10 cellular contexts compared by ENCODE assay signal in genomic region chr19:49556412-49557398, GRCh38. TPM values are rescaled to one million over a fixed set of nuclear protein-coding genes. Genes with fewer than 3 reads are reported as not detected.
DNase-seq lines count a peak whose midpoint lies in the region; ATAC-seq and TF ChIP-seq lines count a peak whose summit lies in the region.
"Had no signal": no experiment of that assay in that cellular context is flagged by ENCODE, and none has a peak within 500 bp of the region (broad histone marks: within the 10 kb centered on the region; RNA-seq: fewer than 3 reads in every experiment).

No MANE protein-coding gene starts in this region.

- WGBS in iPS DF 6.9 (ENCODE audit: insufficient coverage, insufficient read length): no CpG with 5 or more reads among the region's 66 CpGs
- WGBS in spleen, 5 donors: 91 to 94% (median 92%) methylated on average over 45 to 66 of the region's 66 CpGs

- POLR2A ChIA-PET in activated CD4-positive, alpha-beta T cell treated with anti-CD3 and anti-CD28 coated beads for 36 hours (lab: Charles Lee): interaction anchor here (1.5 kb wide), 1 partner anchor 120 kb away, joined by 3 read pairs; no protein-coding TSS in a partner anchor

- H3K27ac Mint-ChIP-seq in activated CD4-positive, alpha-beta T cell treated with anti-CD3 and anti-CD28 coated beads for 36 hours: peak overlapping the region; percentile 58

- no peak for TF ChIP-seq POLR2A in spleen (IDR thresholded peaks at IDR 0.05)

- H3K36me3 Mint-ChIP-seq in activated CD4-positive, alpha-beta T cell treated with anti-CD3 and anti-CD28 coated beads for 36 hours (ENCODE audit: low read depth): peaks cover 64% of the 10 kb centered on the region
- peaks cover 11% of the 10 kb centered on the region for H3K36me3 Mint-ChIP-seq in activated T-cell treated with anti-CD3 and anti-CD28 coated beads, Interleukin-2, amount 50 U/mL, for 4 hours (ENCODE audit: insufficient read depth)

- H3K4me3 ChIP-seq in iPS DF 6.9 (ENCODE audit: low read length) (peak overlapping the region; percentile 55; the same call in 1 of the 2 replicates), spleen (peak overlapping the region in 1 of 8 donors; percentile 5)

- H3K36me3 ChIP-seq in iPS DF 6.9 (ENCODE audit: control insufficient read depth, insufficient read depth, low read length) (peaks cover 12% of the 10 kb centered on the region), spleen (peaks cover 0 to 79% (median 46%) of the 10 kb centered on the region in 6 donors)

- no peaks in the 10 kb centered on the region for H3K27me3 Mint-ChIP-seq in activated CD4-positive, alpha-beta T cell treated with anti-CD3 and anti-CD28 coated beads for 36 hours
- H3K27me3 Mint-ChIP-seq in activated T-cell treated with anti-CD3 and anti-CD28 coated beads, Interleukin-2, amount 50 U/mL, for 4 hours (ENCODE audit: low read depth): no peaks in the 10 kb centered on the region

- H3K4me3 Mint-ChIP-seq in activated CD4-positive, alpha-beta T cell treated with anti-CD3 and anti-CD28 coated beads for 36 hours: peak overlapping the region; percentile 35
- H3K4me3 Mint-ChIP-seq in activated T-cell treated with anti-CD3 and anti-CD28 coated beads, Interleukin-2, amount 50 U/mL, for 4 hours: peak overlapping the region; percentile 33

- H3K4me1 Mint-ChIP-seq in activated CD4-positive, alpha-beta T cell treated with anti-CD3 and anti-CD28 coated beads for 36 hours: peaks cover 85% of the 10 kb centered on the region
- H3K4me1 Mint-ChIP-seq in activated T-cell treated with anti-CD3 and anti-CD28 coated beads, Interleukin-2, amount 50 U/mL, for 4 hours (ENCODE audit: low read depth): peaks cover 79% of the 10 kb centered on the region

- H3K4me1 ChIP-seq in iPS DF 6.9 (ENCODE audit: control insufficient read depth, insufficient read depth, low read length) (no peaks in the 10 kb centered on the region; the same call in 1 of the 2 replicates), spleen (peaks cover 19 to 95% (median 64%) of the 10 kb centered on the region in 6 donors)

- no peaks in the 10 kb centered on the region for H3K9me3 Mint-ChIP-seq in activated CD4-positive, alpha-beta T cell treated with anti-CD3 and anti-CD28 coated beads for 36 hours (ENCODE audit: low read depth)
- no peaks in the 10 kb centered on the region for H3K9me3 Mint-ChIP-seq in activated T-cell treated with anti-CD3 and anti-CD28 coated beads, Interleukin-2, amount 50 U/mL, for 4 hours

- CTCF ChIA-PET in activated CD4-positive, alpha-beta T cell treated with anti-CD3 and anti-CD28 coated beads for 36 hours (lab: Charles Lee): interaction anchor here (0.6 to 12.0 kb wide), 2 partner anchors 6 to 13 kb away, joined by 4 to 161 read pairs; no protein-coding TSS in a partner anchor

- no peaks in the 10 kb centered on the region for H3K27me3 ChIP-seq in iPS DF 6.9 (ENCODE audit: control insufficient read depth, insufficient read depth, low read length)
- H3K27me3 ChIP-seq in spleen (replicated peaks in 1 of 7): no peaks in the 10 kb centered on the region

- no peak for ATAC-seq in activated CD4-positive, alpha-beta T cell treated with anti-CD3 and anti-CD28 coated beads for 36 hours
- ATAC-seq in activated T-cell treated with anti-CD3 and anti-CD28 coated beads, Interleukin-2, amount 50 U/mL, for 4 hours: peak; percentile 9 to 11
- ATAC-seq in GM18519 (IDR thresholded peaks at IDR 0.05; ENCODE audit: low FRiP score, unreplicated experiment) (no peak), HG03175 (IDR thresholded peaks at IDR 0.05; ENCODE audit: unreplicated experiment) (no peak)

- no peak overlapping the region for H3K27ac ChIP-seq in iPS DF 6.9 (ENCODE audit: low read length)
- peak overlapping the region in 6 of 8 donors; percentile 9 to 76 (median 50) for H3K27ac ChIP-seq in spleen
- H3K27ac ChIP-seq: 22Rv1 had no signal

- no peaks in the 10 kb centered on the region for H3K9me3 ChIP-seq in iPS DF 6.9 (ENCODE audit: control insufficient read depth, insufficient read depth, low read length)
- H3K9me3 ChIP-seq in spleen: no peaks in the 10 kb centered on the region

- peak; percentile 59 for DNase-seq in activated CD4-positive, alpha-beta T cell treated with anti-CD3 and anti-CD28 coated beads for 36 hours
- no peak for DNase-seq in activated CD4-positive, alpha-beta T cell treated with anti-CD3 and anti-CD28 coated beads, Interleukin-2, amount 50 U/mL, for 1 hour
- DNase-seq in activated T-cell treated with anti-CD3 and anti-CD28 coated beads, Interleukin-2, amount 50 U/mL, for 4 hours: peak; percentile 34
- DNase-seq in iPS DF 6.9 (ENCODE audit: low read depth, low spot score): no peak
- no peak for DNase-seq in spleen
- DNase-seq in OCI-M2 (lab: John Stamatoyannopoulos, UW; ENCODE audit: unreplicated experiment): no peak
- DNase-seq: NCI-H226 had no signal

- intact Hi-C loops in activated CD4-positive, alpha-beta T cell treated with anti-CD3 and anti-CD28 coated beads for 36 hours (cut with DNase I, micrococcal nuclease): loop anchor here in 1 of 2 experiments (1.0 kb wide), 1 partner anchor 34 kb away; no protein-coding TSS in a partner anchor
- intact Hi-C loops in spleen (cut with DNase I; ENCODE audit: low total_unique reads): no loop called here

- TF ChIP-seq CTCF in spleen (IDR thresholded peaks at IDR 0.05 in 8 of 11, conservative IDR thresholded peaks at IDR 0.05 in 3 of 11): no peak

RNA-seq across cellular contexts. Expression of gene NOSIP, which starts 23.7 kb away (rescaled TPM):
- 10 to 100 TPM; 71.4 to 73.1 TPM for total RNA-seq in activated CD4-positive, alpha-beta T cell treated with anti-CD3 and anti-CD28 coated beads for 36 hours
- 10 to 100 TPM; 86.0 to 89.6 (median 87.0) TPM for total RNA-seq in activated T-cell treated with anti-CD3 and anti-CD28 coated beads, Interleukin-2, amount 50 U/mL, for 4 hours
- total RNA-seq in spleen: 10 to 100 TPM; 58.6 to 73.8 (median 70.0) TPM
- polyA plus RNA-seq in spleen: 100 to 1,000 TPM; 129 to 152 (median 149) TPM

RNA-seq across cellular contexts. Expression of gene PRRG2, which starts 24.4 kb away (rescaled TPM):
- total RNA-seq in activated CD4-positive, alpha-beta T cell treated with anti-CD3 and anti-CD28 coated beads for 36 hours: 1 to 10 TPM in 1 of 2 experiments, under 1 TPM in 1; 0.81 to 1.6 TPM
- 1 to 10 TPM; 1.0 to 1.4 (median 1.3) TPM for total RNA-seq in activated T-cell treated with anti-CD3 and anti-CD28 coated beads, Interleukin-2, amount 50 U/mL, for 4 hours
- 1 to 10 TPM in 5 of 7 donors, under 1 TPM in 2; 0.37 to 7.9 (median 1.3) TPM for total RNA-seq in spleen
- polyA plus RNA-seq in spleen: 1 to 10 TPM in 2 of 3 donors, under 1 TPM in 1; 0.91 to 2.3 (median 1.3) TPM

RNA-seq across cellular contexts. Expression of gene RCN3, which starts 28.9 kb away (rescaled TPM):
- 10 to 100 TPM; 10.9 to 13.5 TPM for total RNA-seq in activated CD4-positive, alpha-beta T cell treated with anti-CD3 and anti-CD28 coated beads for 36 hours
- 1 to 10 TPM; 2.4 to 4.0 (median 3.5) TPM for total RNA-seq in activated T-cell treated with anti-CD3 and anti-CD28 coated beads, Interleukin-2, amount 50 U/mL, for 4 hours
- 10 to 100 TPM; 18.9 to 44.2 (median 42.8) TPM for total RNA-seq in spleen
- polyA plus RNA-seq in spleen: 10 to 100 TPM; 25.0 to 99.2 (median 89.9) TPM

RNA-seq across cellular contexts. Expression of gene PRR12, which starts 34.3 kb away (rescaled TPM):
- total RNA-seq in activated CD4-positive, alpha-beta T cell treated with anti-CD3 and anti-CD28 coated beads for 36 hours: 10 to 100 TPM; 21.0 to 22.7 TPM
- 10 to 100 TPM; 28.0 to 33.1 (median 28.7) TPM for total RNA-seq in activated T-cell treated with anti-CD3 and anti-CD28 coated beads, Interleukin-2, amount 50 U/mL, for 4 hours
- total RNA-seq in spleen: 10 to 100 TPM; 18.8 to 44.3 (median 34.6) TPM
- 10 to 100 TPM in 1 of 3 donors, 1 to 10 TPM in 2; 3.7 to 21.4 (median 3.9) TPM for polyA plus RNA-seq in spleen

RNA-seq across cellular contexts. Expression of gene FCGRT, which starts 44.2 kb away (rescaled TPM):
- total RNA-seq in activated CD4-positive, alpha-beta T cell treated with anti-CD3 and anti-CD28 coated beads for 36 hours: 10 to 100 TPM; 16.3 to 18.1 TPM
- 1 to 10 TPM; 5.8 to 9.5 (median 8.9) TPM for total RNA-seq in activated T-cell treated with anti-CD3 and anti-CD28 coated beads, Interleukin-2, amount 50 U/mL, for 4 hours
- total RNA-seq in spleen: 100 to 1,000 TPM; 273 to 616 (median 435) TPM
- 100 to 1,000 TPM; 144 to 364 (median 279) TPM for polyA plus RNA-seq in spleen

Comparison
In these comparisons a context has a peak if more than half of its experiments do, and no peak if none do; other contexts are left out.
1. DNase-seq: peak in activated CD4-positive, alpha-beta T cell treated with anti-CD3 and anti-CD28 coated beads for 36 hours (single experiment) and activated T-cell treated with anti-CD3 and anti-CD28 coated beads, Interleukin-2, amount 50 U/mL, for 4 hours (single experiment); none in activated CD4-positive, alpha-beta T cell treated with anti-CD3 and anti-CD28 coated beads, Interleukin-2, amount 50 U/mL, for 1 hour (single experiment), iPS DF 6.9 (single experiment), spleen (single experiment) and OCI-M2 (single experiment).
2. ATAC-seq: peak in activated T-cell treated with anti-CD3 and anti-CD28 coated beads, Interleukin-2, amount 50 U/mL, for 4 hours (2 of 2); none in activated CD4-positive, alpha-beta T cell treated with anti-CD3 and anti-CD28 coated beads for 36 hours (single experiment), GM18519 (single experiment) and HG03175 (single experiment).